In the genomic region with DNA sequence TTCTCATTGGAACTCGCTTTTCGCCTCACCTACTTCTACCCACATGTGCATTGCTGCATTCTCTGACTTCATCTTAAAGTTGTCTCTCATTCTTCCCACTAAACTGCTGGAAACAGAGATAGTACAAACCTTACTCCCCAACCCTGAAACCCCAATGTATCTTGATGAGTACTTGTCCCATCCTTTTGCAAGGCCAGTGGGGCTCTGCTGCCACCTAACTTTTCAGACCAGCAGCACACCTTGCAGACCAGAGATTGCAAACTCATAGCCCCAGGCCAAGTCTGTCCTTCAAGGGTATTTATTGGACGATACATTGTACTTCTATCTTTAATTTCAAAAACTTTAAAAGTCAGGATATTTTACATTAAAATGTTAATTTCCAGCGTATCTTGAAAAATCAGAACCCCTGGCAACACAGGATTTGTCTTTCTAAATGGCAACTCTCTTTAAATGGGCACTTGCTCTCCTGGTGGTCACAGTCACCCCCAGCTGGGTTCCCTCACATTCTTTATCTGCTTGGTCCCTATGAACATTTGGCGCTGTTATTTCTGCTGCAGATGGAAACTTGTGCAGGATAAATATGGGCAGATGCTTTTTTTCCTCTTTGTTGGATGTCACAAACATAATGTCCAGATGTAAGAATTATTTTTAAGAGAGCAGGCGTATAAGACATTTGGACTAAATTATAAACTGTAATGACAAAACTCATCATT, we compare ENCODE assay signal across 1 cellular context.
TF ChIP-seq lines count a peak whose summit lies in the region.

No MANE protein-coding gene starts in this region.

TF ChIP-seq in GM23338, 12 proteins besides CTCF, POLR2A, EP300 and RAD21 (continued from another document):
- TF ChIP-seq, protein P1, sequence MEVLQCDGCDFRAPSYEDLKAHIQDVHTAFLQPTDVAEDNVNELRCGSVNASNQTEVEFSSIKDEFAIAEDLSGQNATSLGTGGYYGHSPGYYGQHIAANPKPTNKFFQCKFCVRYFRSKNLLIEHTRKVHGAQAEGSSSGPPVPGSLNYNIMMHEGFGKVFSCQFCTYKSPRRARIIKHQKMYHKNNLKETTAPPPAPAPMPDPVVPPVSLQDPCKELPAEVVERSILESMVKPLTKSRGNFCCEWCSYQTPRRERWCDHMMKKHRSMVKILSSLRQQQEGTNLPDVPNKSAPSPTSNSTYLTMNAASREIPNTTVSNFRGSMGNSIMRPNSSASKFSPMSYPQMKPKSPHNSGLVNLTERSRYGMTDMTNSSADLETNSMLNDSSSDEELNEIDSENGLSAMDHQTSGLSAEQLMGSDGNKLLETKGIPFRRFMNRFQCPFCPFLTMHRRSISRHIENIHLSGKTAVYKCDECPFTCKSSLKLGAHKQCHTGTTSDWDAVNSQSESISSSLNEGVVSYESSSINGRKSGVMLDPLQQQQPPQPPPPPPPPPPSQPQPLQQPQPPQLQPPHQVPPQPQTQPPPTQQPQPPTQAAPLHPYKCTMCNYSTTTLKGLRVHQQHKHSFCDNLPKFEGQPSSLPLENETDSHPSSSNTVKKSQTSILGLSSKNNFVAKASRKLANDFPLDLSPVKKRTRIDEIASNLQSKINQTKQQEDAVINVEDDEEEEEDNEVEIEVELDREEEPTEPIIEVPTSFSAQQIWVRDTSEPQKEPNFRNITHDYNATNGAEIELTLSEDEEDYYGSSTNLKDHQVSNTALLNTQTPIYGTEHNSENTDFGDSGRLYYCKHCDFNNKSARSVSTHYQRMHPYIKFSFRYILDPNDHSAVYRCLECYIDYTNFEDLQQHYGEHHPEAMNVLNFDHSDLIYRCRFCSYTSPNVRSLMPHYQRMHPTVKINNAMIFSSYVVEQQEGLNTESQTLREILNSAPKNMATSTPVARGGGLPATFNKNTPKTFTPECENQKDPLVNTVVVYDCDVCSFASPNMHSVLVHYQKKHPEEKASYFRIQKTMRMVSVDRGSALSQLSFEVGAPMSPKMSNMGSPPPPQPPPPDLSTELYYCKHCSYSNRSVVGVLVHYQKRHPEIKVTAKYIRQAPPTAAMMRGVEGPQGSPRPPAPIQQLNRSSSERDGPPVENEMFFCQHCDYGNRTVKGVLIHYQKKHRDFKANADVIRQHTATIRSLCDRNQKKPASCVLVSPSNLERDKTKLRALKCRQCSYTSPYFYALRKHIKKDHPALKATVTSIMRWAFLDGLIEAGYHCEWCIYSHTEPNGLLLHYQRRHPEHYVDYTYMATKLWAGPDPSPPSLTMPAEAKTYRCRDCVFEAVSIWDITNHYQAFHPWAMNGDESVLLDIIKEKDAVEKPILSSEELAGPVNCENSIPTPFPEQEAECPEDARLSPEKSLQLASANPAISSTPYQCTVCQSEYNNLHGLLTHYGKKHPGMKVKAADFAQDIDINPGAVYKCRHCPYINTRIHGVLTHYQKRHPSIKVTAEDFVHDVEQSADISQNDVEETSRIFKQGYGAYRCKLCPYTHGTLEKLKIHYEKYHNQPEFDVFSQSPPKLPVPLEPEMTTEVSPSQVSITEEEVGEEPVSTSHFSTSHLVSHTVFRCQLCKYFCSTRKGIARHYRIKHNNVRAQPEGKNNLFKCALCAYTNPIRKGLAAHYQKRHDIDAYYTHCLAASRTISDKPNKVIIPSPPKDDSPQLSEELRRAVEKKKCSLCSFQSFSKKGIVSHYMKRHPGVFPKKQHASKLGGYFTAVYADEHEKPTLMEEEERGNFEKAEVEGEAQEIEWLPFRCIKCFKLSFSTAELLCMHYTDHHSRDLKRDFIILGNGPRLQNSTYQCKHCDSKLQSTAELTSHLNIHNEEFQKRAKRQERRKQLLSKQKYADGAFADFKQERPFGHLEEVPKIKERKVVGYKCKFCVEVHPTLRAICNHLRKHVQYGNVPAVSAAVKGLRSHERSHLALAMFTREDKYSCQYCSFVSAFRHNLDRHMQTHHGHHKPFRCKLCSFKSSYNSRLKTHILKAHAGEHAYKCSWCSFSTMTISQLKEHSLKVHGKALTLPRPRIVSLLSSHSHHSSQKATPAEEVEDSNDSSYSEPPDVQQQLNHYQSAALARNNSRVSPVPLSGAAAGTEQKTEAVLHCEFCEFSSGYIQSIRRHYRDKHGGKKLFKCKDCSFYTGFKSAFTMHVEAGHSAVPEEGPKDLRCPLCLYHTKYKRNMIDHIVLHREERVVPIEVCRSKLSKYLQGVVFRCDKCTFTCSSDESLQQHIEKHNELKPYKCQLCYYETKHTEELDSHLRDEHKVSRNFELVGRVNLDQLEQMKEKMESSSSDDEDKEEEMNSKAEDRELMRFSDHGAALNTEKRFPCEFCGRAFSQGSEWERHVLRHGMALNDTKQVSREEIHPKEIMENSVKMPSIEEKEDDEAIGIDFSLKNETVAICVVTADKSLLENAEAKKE (CRISPR knock-in tag; IDR thresholded peaks at IDR 0.05), result no peak
- TF ChIP-seq STAT1 (IDR thresholded peaks at IDR 0.05; ENCODE audit: unreplicated experiment) (no peak), POLR2AphosphoS5 (IDR thresholded peaks at IDR 0.05; ENCODE audit: low read depth) (no peak), NANOG (IDR thresholded peaks at IDR 0.05; ENCODE audit: borderline replicate concordance) (no peak), EZH2 (IDR thresholded peaks at IDR 0.05; ENCODE audit: low read depth, unreplicated experiment) (no peak)
